Comparison of ENCODE assay signal across 18 cellular contexts in genomic region chr18:13245481-13246000, GRCh38. TPM values are rescaled to one million over a fixed set of nuclear protein-coding genes. Genes with fewer than 3 reads are reported as not detected.
DNase-seq lines count a peak whose midpoint lies in the region; ATAC-seq and FAIRE-seq lines count a peak whose summit lies in the region.
"Had no signal": no experiment of that assay in that cellular context is flagged by ENCODE, and none has a peak within 500 bp of the region (broad histone marks: within the 10 kb centered on the region; RNA-seq: fewer than 3 reads in every experiment).

No MANE protein-coding gene starts in this region.

- no peaks in the 10 kb centered on the region for H3K27me3 ChIP-seq in small intestine (ENCODE audit: control insufficient read depth in 2 of 2, insufficient read depth in 2 of 2, low read length in 2 of 2)
- H3K27me3 ChIP-seq: ascending aorta, heart left ventricle had no signal

- H3K36me3 ChIP-seq in small intestine (ENCODE audit: control insufficient read depth in 2 of 2, insufficient read depth in 2 of 2, low read length in 2 of 2): no peaks in the 10 kb centered on the region
- H3K36me3 ChIP-seq: ascending aorta, prostate gland had no signal

- 70 to 86% (median 74%) methylated on average over 6 of the region's 6 CpGs for WGBS in small intestine, 3 donors

- no peak overlapping the region for H3K4me3 ChIP-seq in small intestine (ENCODE audit: low read depth in 1 of 2, low read length in 2 of 2)
- H3K4me3 ChIP-seq: ascending aorta, heart left ventricle, prostate gland, smooth muscle cell had no signal

- ATAC-seq in HG03342 (IDR thresholded peaks at IDR 0.05; ENCODE audit: unreplicated experiment) (no peak), GM18502 (IDR thresholded peaks at IDR 0.05; ENCODE audit: poor library complexity, unreplicated experiment) (no peak)
- ATAC-seq: activated CD8-positive, alpha-beta T cell treated with anti-CD3 and anti-CD28 coated beads for 36 hours; heart left ventricle; naive thymus-derived CD8-positive, alpha-beta T cell had no signal

- peak; percentile 47 for DNase-seq in activated CD8-positive, alpha-beta memory T cell treated with anti-CD3 and anti-CD28 coated beads for 24 hours
- DNase-seq in activated CD8-positive, alpha-beta memory T cell treated with anti-CD3 and anti-CD28 coated beads, Interleukin-2, amount 50 U/mL, for 4 hours: no peak
- DNase-seq in NCI-H1105 (lab: John Stamatoyannopoulos, UW): peak; percentile 69
- peak; percentile 69 for DNase-seq in RPMI8226
- DNase-seq in small intestine: peak; percentile 23
- DNase-seq in NCI-H2227 treated with DMSO at 0.1 percent for 48 hours (lab: John Stamatoyannopoulos, UW): no peak
- DNase-seq: activated CD8-positive, alpha-beta T cell treated with anti-CD3 and anti-CD28 coated beads for 36 hours; activated gamma-delta T cell; Calu3; heart left ventricle; mammary epithelial cell; naive thymus-derived CD8-positive, alpha-beta T cell; SW 1271 had no signal

- no peak overlapping the region for H3K27ac ChIP-seq in small intestine (ENCODE audit: low read depth in 1 of 2, low read length in 1 of 2)
- H3K27ac ChIP-seq: ascending aorta, heart left ventricle, prostate gland had no signal

- FAIRE-seq in small intestine (lab: Jason Lieb, UNC): no peak

- H3K9me3 ChIP-seq in small intestine (ENCODE audit: control insufficient read depth, low read depth): no peaks in the 10 kb centered on the region
- H3K9me3 ChIP-seq: ascending aorta, prostate gland had no signal

- H3K4me1 ChIP-seq in small intestine (ENCODE audit: control insufficient read depth in 2 of 2, insufficient read depth in 1 of 2, low read depth in 1 of 2, low read length in 1 of 2): no peaks in the 10 kb centered on the region
- H3K4me1 ChIP-seq: ascending aorta, prostate gland had no signal

RNA-seq across cellular contexts. Expression of gene LDLRAD4, which starts 27.0 kb away (rescaled TPM):
- 1 to 10 TPM; 2.7 to 7.4 (median 6.6) TPM for polyA plus RNA-seq in small intestine
- polyA plus RNA-seq: mammary epithelial cell had no signal

Comparison
In these comparisons a context has a peak if more than half of its experiments do, and no peak if none do; other contexts are left out.
1. DNase-seq: peak in activated CD8-positive, alpha-beta memory T cell treated with anti-CD3 and anti-CD28 coated beads for 24 hours (single experiment), NCI-H1105 (single experiment), RPMI8226 (single experiment) and small intestine (single experiment); none in activated CD8-positive, alpha-beta memory T cell treated with anti-CD3 and anti-CD28 coated beads, Interleukin-2, amount 50 U/mL, for 4 hours (single experiment) and NCI-H2227 treated with DMSO at 0.1 percent for 48 hours (single experiment).